13 cellular contexts compared by ENCODE assay signal in the genomic region with DNA sequence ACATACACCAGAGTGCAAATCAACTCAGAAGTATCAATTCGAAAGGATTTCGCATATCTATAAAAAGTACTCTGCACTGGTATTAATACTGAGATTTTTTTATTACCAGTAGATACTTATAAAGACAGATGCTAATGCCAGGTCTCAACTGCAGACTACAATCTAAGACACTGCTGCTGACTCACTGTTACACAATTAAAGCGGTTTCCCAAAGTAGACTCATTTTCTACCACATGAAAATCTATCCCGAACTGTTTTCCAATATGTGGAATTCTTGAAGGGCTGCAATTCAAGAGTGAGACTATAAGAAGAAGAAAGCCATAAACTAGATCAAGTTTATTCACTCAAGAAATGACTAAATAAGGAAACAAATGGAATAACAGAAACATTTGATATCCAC. TPM values are rescaled to one million over a fixed set of nuclear protein-coding genes. Genes with fewer than 3 reads are reported as not detected.
DNase-seq lines count a peak whose midpoint lies in the region; ATAC-seq and TF ChIP-seq lines count a peak whose summit lies in the region.
"Had no signal": no experiment of that assay in that cellular context is flagged by ENCODE, and none has a peak within 500 bp of the region (broad histone marks: within the 10 kb centered on the region; RNA-seq: fewer than 3 reads in every experiment).

No MANE protein-coding gene starts in this region.

- ATAC-seq in HG02642 (IDR thresholded peaks at IDR 0.05; ENCODE audit: poor library complexity, unreplicated experiment) (no peak), GM21528 (IDR thresholded peaks at IDR 0.05; ENCODE audit: low FRiP score, unreplicated experiment) (no peak)
- no peak for ATAC-seq in CD8-positive, alpha-beta T cell
- ATAC-seq: right cardiac atrium, WTC11 had no signal

- H3K4me3 ChIP-seq in fibroblast of mammary gland (ENCODE audit: control insufficient read depth, low read depth, low read length) (no peak overlapping the region), skeletal muscle cell (ENCODE audit: low read depth, low read length) (no peak overlapping the region)
- no peak overlapping the region for H3K4me3 ChIP-seq in CD8-positive, alpha-beta T cell (ENCODE audit: low read depth, low read length)

- no peaks in the 10 kb centered on the region for H3K27me3 Mint-ChIP-seq in CD8-positive, alpha-beta T cell (ENCODE audit: low read depth)

- H3K27ac Mint-ChIP-seq in CD8-positive, alpha-beta T cell: no peak overlapping the region

- H3K36me3 ChIP-seq in CD8-positive, alpha-beta T cell (ENCODE audit: insufficient read depth, low read length): no peaks in the 10 kb centered on the region

- peaks cover 11% of the 10 kb centered on the region for H3K4me1 Mint-ChIP-seq in CD8-positive, alpha-beta T cell (ENCODE audit: low read depth)

- no peak overlapping the region for H3K27ac ChIP-seq in CD8-positive, alpha-beta T cell (ENCODE audit: low read depth, low read length)

- POLR2A ChIA-PET in CD8-positive, alpha-beta T cell (lab: Charles Lee): no interaction called here

- no peak for TF ChIP-seq CTCF in fibroblast of mammary gland (conservative IDR thresholded peaks at IDR 0.05; ENCODE audit: control insufficient read depth, insufficient read depth, low read depth, low read length)
- no peak for TF ChIP-seq CTCF in CD8-positive, alpha-beta T cell (IDR thresholded peaks at IDR 0.05)

- CTCF ChIA-PET in CD8-positive, alpha-beta T cell (lab: Charles Lee): no interaction called here

- H3K4me3 Mint-ChIP-seq in CD8-positive, alpha-beta T cell: no peak overlapping the region
- H3K4me3 Mint-ChIP-seq: WTC11 had no signal

- H3K9me3 Mint-ChIP-seq in CD8-positive, alpha-beta T cell: no peaks in the 10 kb centered on the region
- H3K9me3 Mint-ChIP-seq: WTC11 had no signal

- peak; percentile 37 for DNase-seq in GF-D8 (lab: John Stamatoyannopoulos, UW)
- DNase-seq in RKO (ENCODE audit: low spot score): peak; percentile 41
- peak; percentile 95 for DNase-seq in fibroblast of mammary gland (ENCODE audit: low read depth)
- DNase-seq in skeletal muscle cell (ENCODE audit: low read depth): peak; percentile 72
- no peak for DNase-seq in CD8-positive, alpha-beta T cell
- DNase-seq in stimulated activated CD4-positive, alpha-beta T cell treated with anti-CD3 and anti-CD28 coated beads, Interleukin-2, amount 100 ng/mL, for 24 hours: no peak
- DNase-seq: anterior cingulate cortex, GOT3, NCI-H1694 treated with DMSO at 0.1 percent for 48 hours, right cardiac atrium had no signal

- peaks cover 7% of the 10 kb centered on the region for H3K4me1 ChIP-seq in CD8-positive, alpha-beta T cell (ENCODE audit: insufficient read depth, low read length)

- no peaks in the 10 kb centered on the region for H3K9me3 ChIP-seq in CD8-positive, alpha-beta T cell (ENCODE audit: low read length)

- H3K27me3 ChIP-seq in CD8-positive, alpha-beta T cell (ENCODE audit: insufficient read depth, low read length): no peaks in the 10 kb centered on the region

- intact Hi-C loops in CD8-positive, alpha-beta T cell (cut with DNase I, micrococcal nuclease): no loop called here

- no peaks in the 10 kb centered on the region for H3K36me3 Mint-ChIP-seq in CD8-positive, alpha-beta T cell
- H3K36me3 Mint-ChIP-seq: WTC11 had no signal

RNA-seq across cellular contexts. Expression of a gene that starts 57.2 kb away (rescaled TPM):
- 1 to 10 TPM; 4.9 to 5.3 TPM for total RNA-seq in CD8-positive, alpha-beta T cell

Comparison
In these comparisons a context has a peak if more than half of its experiments do, and no peak if none do; other contexts are left out.
1. DNase-seq: peak in GF-D8 (single experiment), RKO (single experiment), fibroblast of mammary gland (single experiment) and skeletal muscle cell (single experiment); none in CD8-positive, alpha-beta T cell (0 of 7) and stimulated activated CD4-positive, alpha-beta T cell treated with anti-CD3 and anti-CD28 coated beads, Interleukin-2, amount 100 ng/mL, for 24 hours (0 of 2).